ENCODE assay signal across 21 cellular contexts in genomic region chr4:185836268-185837084, GRCh38. TPM values are rescaled to one million over a fixed set of nuclear protein-coding genes. Genes with fewer than 3 reads are reported as not detected.
DNase-seq lines count a peak whose midpoint lies in the region; ATAC-seq and TF ChIP-seq lines count a peak whose summit lies in the region.
"Had no signal": no experiment of that assay in that cellular context is flagged by ENCODE, and none has a peak within 500 bp of the region (broad histone marks: within the 10 kb centered on the region; RNA-seq: fewer than 3 reads in every experiment).

No MANE protein-coding gene starts in this region.

- CTCF ChIA-PET in WTC11 (lab: Charles Lee): interaction anchor here (1.0 to 1.7 kb wide), 3 partner anchors 185 to 196 kb away, joined by 4 to 6 read pairs (median 5); no protein-coding TSS in a partner anchor

- H3K9me3 Mint-ChIP-seq in WTC11: no peaks in the 10 kb centered on the region
- H3K9me3 Mint-ChIP-seq: activated naive CD4-positive, alpha-beta T cell treated with anti-CD3 and anti-CD28 coated beads, Interleukin-2, amount 50 U/mL, for 72 hours; activated T-cell treated with anti-CD3 and anti-CD28 coated beads, Interleukin-2, amount 50 U/mL, for 72 hours; stimulated activated naive CD8-positive, alpha-beta T cell treated with anti-CD3 and anti-CD28 coated beads, Interleukin-15, Interleukin-2, amounts not matched to agents 100 ng/mL and 50 ng/mL, for 24 hours had no signal

- no peak for TF ChIP-seq CTCF in WTC11 (IDR thresholded peaks at IDR 0.05)
- no peak for TF ChIP-seq CTCF in BE2C (IDR thresholded peaks at IDR 0.05; ENCODE audit: low read depth, low read length)

- no peaks in the 10 kb centered on the region for H3K27me3 Mint-ChIP-seq in WTC11 (ENCODE audit: low read depth)
- H3K27me3 Mint-ChIP-seq: stimulated activated naive CD8-positive, alpha-beta T cell treated with anti-CD3 and anti-CD28 coated beads, Interleukin-15, Interleukin-2, amounts not matched to agents 100 ng/mL and 50 ng/mL, for 24 hours had no signal

- 54% methylated on average over 6 of the region's 7 CpGs for WGBS in HUES64

- H3K4me1 ChIP-seq in HUES64 (ENCODE audit: insufficient read depth, low read length): peaks cover 72% of the 10 kb centered on the region
- H3K4me1 ChIP-seq in iPS-18a (ENCODE audit: control insufficient read depth, low read depth, low read length): peaks cover 58% of the 10 kb centered on the region
- peaks cover 40% of the 10 kb centered on the region for H3K4me1 ChIP-seq in rectal smooth muscle tissue (ENCODE audit: control insufficient read depth, insufficient read depth, low read length)
- peaks cover 9% of the 10 kb centered on the region for H3K4me1 ChIP-seq in BE2C
- H3K4me1 ChIP-seq: colonic mucosa had no signal

- POLR2A ChIA-PET in WTC11 (lab: Charles Lee): no interaction called here

- H3K27ac ChIP-seq in HUES64 (ENCODE audit: low read depth, low read length) (peak overlapping the region; percentile 97), iPS-18a (ENCODE audit: low read length) (peak overlapping the region; percentile 70), rectal smooth muscle tissue (ENCODE audit: low read depth, low read length) (peak overlapping the region; percentile 95)
- H3K27ac ChIP-seq: colonic mucosa, upper lobe of left lung had no signal

- H3K9ac ChIP-seq in HUES64 (ENCODE audit: low read depth, low read length): peak overlapping the region; percentile 39
- H3K9ac ChIP-seq in iPS-18a (ENCODE audit: low read length): peak overlapping the region; percentile 47
- H3K9ac ChIP-seq in rectal smooth muscle tissue (ENCODE audit: low read length): no peak overlapping the region

- peak overlapping the region; percentile 28 for H3K4me3 Mint-ChIP-seq in WTC11
- H3K4me3 Mint-ChIP-seq: activated T-cell treated with anti-CD3 and anti-CD28 coated beads, Interleukin-2, amount 50 U/mL, for 72 hours; stimulated activated naive CD8-positive, alpha-beta T cell treated with anti-CD3 and anti-CD28 coated beads, Interleukin-15, Interleukin-2, amounts not matched to agents 100 ng/mL and 50 ng/mL, for 24 hours had no signal

- H3K4me3 ChIP-seq in HUES64 (ENCODE audit: low read length) (no peak overlapping the region), iPS-18a (ENCODE audit: low read length) (peak overlapping the region; percentile 10), rectal smooth muscle tissue (ENCODE audit: low read length) (no peak overlapping the region), BE2C (ENCODE audit: low read depth, low read length) (no peak overlapping the region)
- H3K4me3 ChIP-seq: colonic mucosa, upper lobe of left lung had no signal

- no peaks in the 10 kb centered on the region for H3K36me3 Mint-ChIP-seq in WTC11
- H3K36me3 Mint-ChIP-seq: activated naive CD4-positive, alpha-beta T cell treated with anti-CD3 and anti-CD28 coated beads, Interleukin-2, amount 50 U/mL, for 72 hours had no signal

- H3K36me3 ChIP-seq in HUES64 (ENCODE audit: insufficient read depth, low read length) (no peaks in the 10 kb centered on the region), iPS-18a (ENCODE audit: control insufficient read depth, low read depth, low read length) (no peaks in the 10 kb centered on the region), rectal smooth muscle tissue (ENCODE audit: control insufficient read depth, insufficient read depth, low read length) (no peaks in the 10 kb centered on the region), BE2C (no peaks in the 10 kb centered on the region)
- H3K36me3 ChIP-seq: colonic mucosa, upper lobe of left lung had no signal

- H3K27me3 ChIP-seq in HUES64 (ENCODE audit: insufficient read depth, low read length) (no peaks in the 10 kb centered on the region; the same call in 1 of the 2 replicates), iPS-18a (ENCODE audit: control insufficient read depth, insufficient read depth, low read length) (no peaks in the 10 kb centered on the region), rectal smooth muscle tissue (ENCODE audit: control insufficient read depth, insufficient read depth, low read length) (no peaks in the 10 kb centered on the region), BE2C (no peaks in the 10 kb centered on the region)
- H3K27me3 ChIP-seq: colonic mucosa, upper lobe of left lung had no signal

- DNase-seq in WTC11 (ENCODE audit: low spot score) (no peak), BE2C (no peak), retina (no peak)
- DNase-seq in activated naive CD4-positive, alpha-beta T cell treated with anti-CD3 and anti-CD28 coated beads, Interleukin-2, amount 50 U/mL, for 16 hours: no peak
- DNase-seq: activated CD8-positive, alpha-beta memory T cell treated with anti-CD3 and anti-CD28 coated beads for 24 hours; activated T-cell treated with anti-CD3 and anti-CD28 coated beads, Interleukin-2, amount 50 U/mL, for 72 hours; Caco-2; colonic mucosa; EL; H7; NCI-H1417 treated with DMSO at 0.1 percent for 48 hours; stimulated activated CD4-positive, alpha-beta T cell treated with anti-CD3 and anti-CD28 coated beads, Interleukin-1b, Interleukin-23, amount 100 ng/mL, for 48 hours; T-helper 9 cell; upper lobe of left lung had no signal

- H3K27ac Mint-ChIP-seq in WTC11: peak overlapping the region; percentile 98
- H3K27ac Mint-ChIP-seq: activated naive CD4-positive, alpha-beta T cell treated with anti-CD3 and anti-CD28 coated beads, Interleukin-2, amount 50 U/mL, for 72 hours; activated T-cell treated with anti-CD3 and anti-CD28 coated beads, Interleukin-2, amount 50 U/mL, for 72 hours; stimulated activated naive CD8-positive, alpha-beta T cell treated with anti-CD3 and anti-CD28 coated beads, Interleukin-15, Interleukin-2, amounts not matched to agents 100 ng/mL and 50 ng/mL, for 24 hours had no signal

- H3K9me3 ChIP-seq in HUES64 (ENCODE audit: insufficient read depth, low read depth, low read length): no peaks in the 10 kb centered on the region
- H3K9me3 ChIP-seq in iPS-18a (ENCODE audit: control insufficient read depth, low read depth, low read length): no peaks in the 10 kb centered on the region
- H3K9me3 ChIP-seq in BE2C: no peaks in the 10 kb centered on the region
- H3K9me3 ChIP-seq: colonic mucosa, upper lobe of left lung had no signal

- no peak; the same call in 1 of the 2 replicates for ATAC-seq in WTC11
- ATAC-seq: activated CD4-positive, CD25-positive, alpha-beta regulatory T cell treated with anti-CD3 and anti-CD28 coated beads, Interleukin-2, amount 50 U/mL, for 24 hours; activated naive CD4-positive, alpha-beta T cell treated with anti-CD3 and anti-CD28 coated beads, Interleukin-2, amount 50 U/mL, for 72 hours; activated T-cell treated with anti-CD3 and anti-CD28 coated beads, Interleukin-2, amount 50 U/mL, for 72 hours; SK-N-SH treated with all-trans-retinoic acid at 6 μM for 48 hours had no signal

- H3K4me1 Mint-ChIP-seq in WTC11: peaks cover 17% of the 10 kb centered on the region

TF ChIP-seq in WTC11, 78 proteins besides CTCF, POLR2A, EP300 and RAD21:
- no peak for TF ChIP-seq RELA (CRISPR knock-in tag; IDR thresholded peaks at IDR 0.05; ENCODE audit: borderline replicate concordance)
- TF ChIP-seq, protein P1, sequence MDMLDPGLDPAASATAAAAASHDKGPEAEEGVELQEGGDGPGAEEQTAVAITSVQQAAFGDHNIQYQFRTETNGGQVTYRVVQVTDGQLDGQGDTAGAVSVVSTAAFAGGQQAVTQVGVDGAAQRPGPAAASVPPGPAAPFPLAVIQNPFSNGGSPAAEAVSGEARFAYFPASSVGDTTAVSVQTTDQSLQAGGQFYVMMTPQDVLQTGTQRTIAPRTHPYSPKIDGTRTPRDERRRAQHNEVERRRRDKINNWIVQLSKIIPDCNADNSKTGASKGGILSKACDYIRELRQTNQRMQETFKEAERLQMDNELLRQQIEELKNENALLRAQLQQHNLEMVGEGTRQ (CRISPR knock-in tag; IDR thresholded peaks at IDR 0.05): peak; percentile 54

RNA-seq across cellular contexts. Expression of gene SORBS2, which starts 24.5 kb away (rescaled TPM):
- polyA plus RNA-seq in HUES64 (2013, experiment 1 of 2): 27.1 TPM
- 32.6 TPM for polyA plus RNA-seq in HUES64 (2013, experiment 2 of 2)
- total RNA-seq in WTC11 (2021): 29.5 to 44.5 TPM (median 31.4 TPM) in 3 replicates
- 13.6 TPM for polyA plus RNA-seq in BE2C (2012; ENCODE audit: insufficient read depth, insufficient read length, low read depth)
- total RNA-seq: activated naive CD4-positive, alpha-beta T cell treated with anti-CD3 and anti-CD28 coated beads, Interleukin-2, amount 50 U/mL, for 72 hours had no signal
